ENCODE assay signal across 8 cellular contexts in the genomic region with DNA sequence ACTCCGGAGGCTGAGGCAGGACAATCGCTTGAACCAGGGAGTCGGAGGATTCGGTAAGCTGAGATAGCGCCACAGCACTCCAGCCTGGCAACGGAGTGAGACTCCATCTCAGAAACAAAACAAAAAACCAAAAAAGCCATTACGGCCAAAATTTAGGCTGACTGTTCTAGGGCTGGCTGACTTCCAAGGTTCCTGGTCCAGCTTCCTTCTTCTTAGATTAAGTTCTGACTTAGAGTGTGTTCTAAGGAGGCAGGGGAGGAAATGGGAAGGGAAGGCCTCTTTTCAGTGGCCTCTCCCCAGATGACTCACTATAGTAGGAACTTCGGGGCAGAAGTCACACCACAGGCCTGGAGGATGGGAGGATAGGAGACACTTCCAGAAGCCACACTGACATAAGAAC. TPM values are rescaled to one million over a fixed set of nuclear protein-coding genes. Genes with fewer than 3 reads are reported as not detected.
DNase-seq lines count a peak whose midpoint lies in the region; ATAC-seq and TF ChIP-seq lines count a peak whose summit lies in the region.

No MANE protein-coding gene starts in this region.

- H2BK5ac ChIP-seq in trophoblast cell (ENCODE audit: low read depth, low read length, poor library complexity): no peak overlapping the region

- peaks cover 56 to 66% (median 63%) of the 10 kb centered on the region in 10 experiments for H3K4me1 ChIP-seq in BLaER1 treated with 17β-estradiol and CSF1 and Interleukin-3, amounts not matched to agents 10 nM and 100 nM
- H3K4me1 ChIP-seq in SJSA1 (replicated peaks) (peaks cover 19% of the 10 kb centered on the region), trophoblast cell (ENCODE audit: control insufficient read depth in 1 of 2, insufficient read depth in 2 of 2, low read length in 2 of 2) (peaks cover 21 to 25% of the 10 kb centered on the region in 2 experiments)

- DNase-seq in SJSA1 (ENCODE audit: low read depth in 1 of 2, low spot score in 2 of 2): peak; percentile 75 to 79
- DNase-seq in fibroblast of villous mesenchyme (ENCODE audit: low read depth): peak; percentile 97
- DNase-seq in trophoblast cell: peak; percentile 30 to 45
- no peak for DNase-seq in erythroblast (lab: John Stamatoyannopoulos, UW)
- DNase-seq in activated T-cell treated with anti-CD3 and anti-CD28 coated beads, Interleukin-2, amount 50 U/mL, for 72 hours: no peak
- DNase-seq in stimulated activated CD4-positive, alpha-beta T cell treated with anti-CD3 and anti-CD28 coated beads, Interleukin-15, amount 100 ng/mL, for 24 hours: no peak

- H3K79me2 ChIP-seq in trophoblast cell (ENCODE audit: control insufficient read depth, insufficient read depth, low read length, poor library complexity): no peaks in the 10 kb centered on the region

- no peaks in the 10 kb centered on the region for H3K9me3 ChIP-seq in BLaER1 treated with 17β-estradiol and CSF1 and Interleukin-3, amounts not matched to agents 10 nM and 100 nM (replicated peaks in 1 of 11)
- H3K9me3 ChIP-seq in SJSA1 (replicated peaks) (no peaks in the 10 kb centered on the region), trophoblast cell (ENCODE audit: insufficient read depth, low read depth, low read length) (peaks cover 2% of the 10 kb centered on the region)

- no peak for TF ChIP-seq CTCF in fibroblast of villous mesenchyme (IDR thresholded peaks at IDR 0.05; ENCODE audit: insufficient read depth, low read depth, low read length)

- no peak overlapping the region for H3K4ac ChIP-seq in trophoblast cell (ENCODE audit: low read depth, low read length)

- no peak overlapping the region for H2BK12ac ChIP-seq in trophoblast cell (ENCODE audit: low read length)

- no peak overlapping the region for H3K14ac ChIP-seq in trophoblast cell (ENCODE audit: low read length)

- no peaks in the 10 kb centered on the region for H3K9me3 Mint-ChIP-seq in activated T-cell treated with anti-CD3 and anti-CD28 coated beads, Interleukin-2, amount 50 U/mL, for 72 hours

- peak overlapping the region in 1 of 11 experiments; percentile 32; a peak in 2 of 22 replicates for H3K9ac ChIP-seq in BLaER1 treated with 17β-estradiol and CSF1 and Interleukin-3, amounts not matched to agents 10 nM and 100 nM
- H3K9ac ChIP-seq in trophoblast cell (ENCODE audit: low read length): no peak overlapping the region

- no peak overlapping the region for H4K12ac ChIP-seq in trophoblast cell (ENCODE audit: low read depth, low read length)

- H3K36me3 Mint-ChIP-seq in activated T-cell treated with anti-CD3 and anti-CD28 coated beads, Interleukin-2, amount 50 U/mL, for 72 hours (ENCODE audit: insufficient read depth in 2 of 2): peaks cover 5% of the 10 kb centered on the region in 2 donors

- H3K4me3 ChIP-seq in BLaER1 treated with 17β-estradiol and CSF1 and Interleukin-3, amounts not matched to agents 10 nM and 100 nM: no peak overlapping the region
- H3K4me3 ChIP-seq in SJSA1 (no peak overlapping the region), fibroblast of villous mesenchyme (ENCODE audit: low read depth, low read length) (no peak overlapping the region), trophoblast cell (ENCODE audit: low read depth, low read length) (no peak overlapping the region)

- no peak for ATAC-seq in activated T-cell treated with anti-CD3 and anti-CD28 coated beads, Interleukin-2, amount 50 U/mL, for 72 hours (replicated peaks in 1 of 2)
- no peak for ATAC-seq in GM18873 (IDR thresholded peaks at IDR 0.05; ENCODE audit: low FRiP score, unreplicated experiment)

- peak overlapping the region in 5 of 11 experiments; percentile 1 to 57 (median 31); a peak in 5 of 22 replicates for H3K27ac ChIP-seq in BLaER1 treated with 17β-estradiol and CSF1 and Interleukin-3, amounts not matched to agents 10 nM and 100 nM
- H3K27ac ChIP-seq in SJSA1 (peak overlapping the region; percentile 57), trophoblast cell (ENCODE audit: low read depth, low read length) (no peak overlapping the region)

- WGBS in trophoblast cell (ENCODE audit: extremely low coverage, insufficient coverage, insufficient read length): no CpG with 5 or more reads among the region's 8 CpGs

- no peaks in the 10 kb centered on the region for H3K27me3 Mint-ChIP-seq in activated T-cell treated with anti-CD3 and anti-CD28 coated beads, Interleukin-2, amount 50 U/mL, for 72 hours (ENCODE audit: low read depth)

- H3K23ac ChIP-seq in trophoblast cell (ENCODE audit: low read length): no peak overlapping the region

- no peak overlapping the region for H2AFZ ChIP-seq in trophoblast cell (ENCODE audit: insufficient read depth, low read length, poor library complexity)

- no peak overlapping the region for H3K18ac ChIP-seq in trophoblast cell (ENCODE audit: low read length)

- H3K27me3 ChIP-seq in BLaER1 treated with 17β-estradiol and CSF1 and Interleukin-3, amounts not matched to agents 10 nM and 100 nM: no peaks in the 10 kb centered on the region
- H3K27me3 ChIP-seq in SJSA1 (replicated peaks) (no peaks in the 10 kb centered on the region), trophoblast cell (ENCODE audit: insufficient read depth, low read length) (no peaks in the 10 kb centered on the region)

- peaks cover 5% of the 10 kb centered on the region for H3K79me1 ChIP-seq in trophoblast cell (ENCODE audit: low read length)

- no peak overlapping the region for H3K4me3 Mint-ChIP-seq in activated T-cell treated with anti-CD3 and anti-CD28 coated beads, Interleukin-2, amount 50 U/mL, for 72 hours

- H4K20me1 ChIP-seq in BLaER1 treated with 17β-estradiol and CSF1 and Interleukin-3, amounts not matched to agents 10 nM and 100 nM: peaks cover 0 to 42% (median 22%) of the 10 kb centered on the region in 11 experiments; a peak in 17 of 22 replicates

- H2BK120ac ChIP-seq in trophoblast cell (ENCODE audit: insufficient read depth, low read length, poor library complexity): no peak overlapping the region

- H2AK5ac ChIP-seq in trophoblast cell (ENCODE audit: low read length): no peak overlapping the region

- H3K4me1 Mint-ChIP-seq in activated T-cell treated with anti-CD3 and anti-CD28 coated beads, Interleukin-2, amount 50 U/mL, for 72 hours (ENCODE audit: low read depth): no peaks in the 10 kb centered on the region

- H4K91ac ChIP-seq in trophoblast cell (ENCODE audit: low read depth, low read length): peak overlapping the region; percentile 38

- no peak for TF ChIP-seq POLR2A in erythroblast (IDR thresholded peaks at IDR 0.05; ENCODE audit: low read length)

- no peak overlapping the region for H4K8ac ChIP-seq in trophoblast cell (ENCODE audit: low read depth, low read length)

- peaks cover 31 to 67% (median 49%) of the 10 kb centered on the region in 11 experiments for H3K36me3 ChIP-seq in BLaER1 treated with 17β-estradiol and CSF1 and Interleukin-3, amounts not matched to agents 10 nM and 100 nM
- H3K36me3 ChIP-seq in SJSA1 (peaks cover 41% of the 10 kb centered on the region), trophoblast cell (ENCODE audit: control insufficient read depth in 1 of 2, insufficient read depth in 2 of 2, low read length in 2 of 2) (peaks cover 14 to 27% of the 10 kb centered on the region in 2 experiments)

- peak overlapping the region; percentile 1 to 91 (median 64); a peak in 18 of 22 replicates for H3K4me2 ChIP-seq in BLaER1 treated with 17β-estradiol and CSF1 and Interleukin-3, amounts not matched to agents 10 nM and 100 nM
- H3K4me2 ChIP-seq in trophoblast cell (ENCODE audit: low read length): no peak overlapping the region

- no peak overlapping the region for H3K27ac Mint-ChIP-seq in activated T-cell treated with anti-CD3 and anti-CD28 coated beads, Interleukin-2, amount 50 U/mL, for 72 hours

RNA-seq across cellular contexts. Expression of a gene that starts 27.7 kb away (rescaled TPM):
- total RNA-seq in SJSA1 (2014; rRNA removed; shearing (Covaris generic)): not detected in 2 replicates
- not detected in 2 replicates for total RNA-seq in fibroblast of villous mesenchyme
- polyA plus RNA-seq in trophoblast cell (2013): 0.22 and 0.29 TPM in 2 replicates
- total RNA-seq in activated T-cell treated with anti-CD3 and anti-CD28 coated beads, Interleukin-2, amount 50 U/mL, for 72 hours: 1 to 10 TPM; 2.1 to 2.4 TPM

Comparison
In these comparisons a context has a peak if more than half of its experiments do, and no peak if none do; other contexts are left out.
1. DNase-seq: peak in SJSA1 (2 of 2), fibroblast of villous mesenchyme (single experiment) and trophoblast cell (2 of 2); none in erythroblast (0 of 2), activated T-cell treated with anti-CD3 and anti-CD28 coated beads, Interleukin-2, amount 50 U/mL, for 72 hours (0 of 2) and stimulated activated CD4-positive, alpha-beta T cell treated with anti-CD3 and anti-CD28 coated beads, Interleukin-15, amount 100 ng/mL, for 24 hours (single experiment).